Comparison of ENCODE assay signal across 8 cellular contexts in the genomic region with DNA sequence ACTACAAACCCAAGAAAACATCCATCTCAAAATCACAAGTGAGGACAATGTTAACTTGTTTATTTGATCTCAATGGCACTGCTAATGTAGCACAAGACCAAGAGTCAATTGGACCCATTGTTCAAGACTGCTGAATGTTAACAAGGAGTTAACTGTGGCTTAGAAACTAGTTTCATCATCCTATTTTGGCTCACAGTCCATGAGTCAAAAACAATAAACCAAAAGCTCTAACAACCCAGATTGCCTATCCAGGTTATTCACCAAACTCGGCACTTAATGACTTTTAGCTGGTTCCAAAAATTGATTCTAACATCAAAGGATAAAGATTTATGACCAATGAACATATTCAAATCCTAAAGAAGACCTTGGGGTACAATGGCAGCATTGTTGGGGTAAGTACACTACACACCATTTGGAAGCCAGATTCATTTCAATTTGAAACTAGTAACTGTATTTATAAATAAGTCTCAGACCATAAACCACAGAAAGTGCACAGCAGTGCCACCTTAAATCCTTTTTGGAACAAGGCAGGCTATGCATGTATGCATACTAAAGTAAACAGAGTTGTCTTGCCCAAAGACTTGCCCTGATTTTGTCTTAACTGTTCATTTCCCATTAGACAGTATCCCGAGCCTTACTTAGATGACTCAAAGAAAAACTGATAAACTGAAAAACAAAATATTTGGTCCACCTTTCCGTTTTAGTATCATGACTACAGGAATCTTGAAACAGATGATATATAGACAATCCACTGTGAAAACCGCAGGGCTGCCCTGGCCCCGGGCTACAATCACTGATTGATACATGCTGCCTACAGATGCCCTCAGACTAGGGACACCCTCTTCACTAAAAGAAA.
DNase-seq lines count a peak whose midpoint lies in the region; ATAC-seq and TF ChIP-seq lines count a peak whose summit lies in the region.

No MANE protein-coding gene starts in this region.

- TF ChIP-seq CTCF in astrocyte of the cerebellum (IDR thresholded peaks at IDR 0.05; ENCODE audit: low read depth, low read length, missing control alignments) (no peak), OCI-LY7 (conservative IDR thresholded peaks at IDR 0.05; ENCODE audit: low read length) (no peak), GM10266 (IDR thresholded peaks at IDR 0.05; ENCODE audit: control insufficient read depth, insufficient read depth, low read depth, missing control alignments) (no peak)

- H2AFZ ChIP-seq in ACC112 (ENCODE audit: low read length, unreplicated experiment) (peak overlapping the region; percentile 32), OCI-LY7 (ENCODE audit: low read length) (no peak overlapping the region)

- H3K79me2 ChIP-seq in ACC112 (ENCODE audit: control insufficient read depth, insufficient read depth, low read length, unreplicated experiment) (peaks cover 33% of the 10 kb centered on the region), OCI-LY7 (ENCODE audit: insufficient read depth, low read depth, low read length) (no peaks in the 10 kb centered on the region)

- H3K4me3 ChIP-seq in ACC112 (ENCODE audit: low read depth, low read length) (peak overlapping the region; percentile 59), astrocyte of the cerebellum (ENCODE audit: low read depth, low read length) (no peak overlapping the region), muscle layer of colon (ENCODE audit: low read depth in 1 of 2, low read length in 2 of 2) (peak overlapping the region in 1 of 2 donors; percentile 49), OCI-LY7 (ENCODE audit: low read depth, low read length, poor library complexity, severe bottlenecking) (no peak overlapping the region)

- H3K27me3 ChIP-seq in ACC112 (ENCODE audit: insufficient read depth, low read length) (no peaks in the 10 kb centered on the region), muscle layer of colon (ENCODE audit: control insufficient read depth in 1 of 2, insufficient read depth in 2 of 2, low read length in 2 of 2) (no peaks in the 10 kb centered on the region)

- H3K9me3 ChIP-seq in muscle layer of colon (ENCODE audit: low read length) (no peaks in the 10 kb centered on the region), OCI-LY7 (ENCODE audit: low read length) (no peaks in the 10 kb centered on the region)

- intact Hi-C loops in OCI-LY7 (cut with micrococcal nuclease; ENCODE audit: unreplicated experiment), result no loop called here

- H3K4me2 ChIP-seq in OCI-LY7 (ENCODE audit: low read length), result no peak overlapping the region

- in situ Hi-C loops in astrocyte of the cerebellum (cut with HindIII; ENCODE audit: low sequenced_read_pairs), result no loop called here

- no peaks in the 10 kb centered on the region for H3K9me2 ChIP-seq in OCI-LY7 (ENCODE audit: insufficient read depth, low read length)

- ATAC-seq in GM19324 (IDR thresholded peaks at IDR 0.05; ENCODE audit: low FRiP score, unreplicated experiment) (peak; percentile 72), HG03196 (IDR thresholded peaks at IDR 0.05; ENCODE audit: unreplicated experiment) (peak; percentile 67)

- peak overlapping the region; percentile 5 for H3K9ac ChIP-seq in muscle layer of colon (ENCODE audit: low read length)

- POLR2A ChIA-PET in OCI-LY7 (lab: Charles Lee), result no interaction called here

- H3K36me3 ChIP-seq in ACC112 (ENCODE audit: insufficient read depth, low read length) (no peaks in the 10 kb centered on the region), muscle layer of colon (ENCODE audit: insufficient read depth, low read length) (no peaks in the 10 kb centered on the region), OCI-LY7 (ENCODE audit: insufficient read depth, low read length) (no peaks in the 10 kb centered on the region)

- DNase-seq in astrocyte of the cerebellum (ENCODE audit: low read depth) (peak; percentile 22), OCI-LY7 (ENCODE audit: low spot score) (no peak), activated gamma-delta T cell treated with Interleukin-2 at 50 U/mL for 16 hours (no peak), GM10266 (ENCODE audit: extremely low spot score) (no peak)

- H4K20me1 ChIP-seq in OCI-LY7 (ENCODE audit: insufficient read depth, low read length), result peaks cover 5% of the 10 kb centered on the region; the same call in 1 of the 2 replicates

- CTCF ChIA-PET in OCI-LY7 (lab: Charles Lee; ENCODE audit: unreplicated experiment), result no interaction called here

- no TSS peak for BruUV-seq in OCI-LY7 (replicated peaks; lab: Mats Ljungman, UMichigan)

- H3K4me1 ChIP-seq in ACC112 (ENCODE audit: control insufficient read depth, insufficient read depth, low read length, unreplicated experiment) (peaks cover 13% of the 10 kb centered on the region), muscle layer of colon (ENCODE audit: insufficient read depth, low read length) (peaks cover 33% of the 10 kb centered on the region), OCI-LY7 (ENCODE audit: insufficient read depth, low read length, poor library complexity, severe bottlenecking) (no peaks in the 10 kb centered on the region)

- peak overlapping the region; percentile 33; the same call in 1 of the 2 replicates for H3K27ac ChIP-seq in ACC112 (ENCODE audit: low read depth, low read length)
- no peak overlapping the region for H3K27ac ChIP-seq in muscle layer of colon (ENCODE audit: low read depth, low read length)
- H3K27ac ChIP-seq in OCI-LY7 (ENCODE audit: low read depth, low read length, poor library complexity, severe bottlenecking), result no peak overlapping the region
